ENCODE assay signal across 8 cellular contexts in genomic region chr1:230067441-230067870, GRCh38. TPM values are rescaled to one million over a fixed set of nuclear protein-coding genes. Genes with fewer than 3 reads are reported as not detected.
DNase-seq lines count a peak whose midpoint lies in the region; ATAC-seq, FAIRE-seq and TF ChIP-seq lines count a peak whose summit lies in the region.

No MANE protein-coding gene starts in this region.

- H3K27ac ChIP-seq in GM23248 (peak overlapping the region; percentile 76), K562 (ENCODE audit: extremely low read depth, low read depth, low read length) (peak overlapping the region; percentile 74)

- H3K9me1 ChIP-seq in K562 (ENCODE audit: control insufficient read depth, insufficient read depth, low read length), result no peaks in the 10 kb centered on the region

- no TSS peak for BruUV-seq in K562 (replicated peaks; lab: Mats Ljungman, UMichigan)

- peaks cover 20% of the 10 kb centered on the region; the same call in 1 of the 2 replicates for H3F3A ChIP-seq in GM23248 (ENCODE audit: insufficient read depth)

- TF ChIP-seq EP300 in K562 (IDR thresholded peaks at IDR 0.05; ENCODE audit: low read length), result no peak

- CTCF ChIA-PET in K562 (lab: Yijun Ruan, JAX; ENCODE audit: low intra/inter-chr PET ratio), result no interaction called here

- FAIRE-seq in K562 (lab: Jason Lieb, UNC), result no peak

- no peaks in the 10 kb centered on the region for H3K27me3 ChIP-seq in GM23248 (replicated peaks; ENCODE audit: insufficient read depth)
- no peaks in the 10 kb centered on the region for H3K27me3 ChIP-seq in K562 (ENCODE audit: control insufficient read depth in 2 of 2, insufficient read depth in 2 of 2, low read length in 2 of 2)
- no peaks in the 10 kb centered on the region for H3K27me3 ChIP-seq in skeletal muscle satellite cell (ENCODE audit: control insufficient read depth, insufficient read depth, low read length)

- H3K36me3 ChIP-seq in GM23248 (ENCODE audit: low read depth), result no peaks in the 10 kb centered on the region
- H3K36me3 ChIP-seq in K562 (ENCODE audit: control insufficient read depth, insufficient read depth, low read length), result no peaks in the 10 kb centered on the region
- no peaks in the 10 kb centered on the region for H3K36me3 ChIP-seq in skeletal muscle satellite cell (ENCODE audit: insufficient read depth, low read length)

- TF ChIP-seq CTCF in K562 (IDR thresholded peaks at IDR 0.05 in 2 of 3, conservative IDR thresholded peaks at IDR 0.05 in 1 of 3; ENCODE audit: insufficient read depth in 2 of 3, low read depth in 1 of 3, low read length in 3 of 3), result 0 out of 6 replicates have a peak, but pooled peaks of 1 of the 3 experiments have one; percentile 3

- TF ChIP-seq POLR2A in K562 (conservative IDR thresholded peaks at IDR 0.05), result no peak

- no peaks in the 10 kb centered on the region for H3K9me3 ChIP-seq in GM23248 (ENCODE audit: low read depth)
- H3K9me3 ChIP-seq in K562 (replicated peaks; ENCODE audit: control insufficient read depth, insufficient read depth, low read depth, low read length), result peaks cover 6% of the 10 kb centered on the region
- H3K9me3 ChIP-seq in skeletal muscle satellite cell (replicated peaks; ENCODE audit: low read length), result no peaks in the 10 kb centered on the region

- H3K4me3 ChIP-seq in GM23248 (peak overlapping the region; percentile 97), K562 (peak overlapping the region; percentile 82), skeletal muscle satellite cell (ENCODE audit: low read length) (peak overlapping the region; percentile 98)

- in situ Hi-C loops in GM23248 (cut with MboI), result no loop called here
- in situ Hi-C loops in K562 (cut with MboI), result no loop called here

- peaks cover 24% of the 10 kb centered on the region for H3K4me1 ChIP-seq in GM23248 (ENCODE audit: insufficient read depth)
- peaks cover 24 to 37% of the 10 kb centered on the region in 2 experiments for H3K4me1 ChIP-seq in K562 (replicated peaks in 1 of 2; ENCODE audit: control insufficient read depth in 2 of 2, insufficient read depth in 2 of 2, low read length in 2 of 2)
- peaks cover 19% of the 10 kb centered on the region for H3K4me1 ChIP-seq in skeletal muscle satellite cell (ENCODE audit: control insufficient read depth, insufficient read depth, low read length)

- peak; percentile 24 for ATAC-seq in K562

- H2AFZ ChIP-seq in GM23248 (peak overlapping the region; percentile 66), K562 (ENCODE audit: low read depth, low read length) (peak overlapping the region; percentile 61)

- peaks cover 51% of the 10 kb centered on the region for H3K79me2 ChIP-seq in GM23248 (ENCODE audit: insufficient read depth)
- peaks cover 54% of the 10 kb centered on the region for H3K79me2 ChIP-seq in K562 (ENCODE audit: control insufficient read depth, insufficient read depth, low read length)

- DNase-seq in NCI-H2107 treated with DMSO at 0.1 percent for 48 hours (lab: John Stamatoyannopoulos, UW; ENCODE audit: unreplicated experiment), result peak; percentile 25
- DNase-seq in NCI-H2107 (lab: John Stamatoyannopoulos, UW), result no peak
- peak; percentile 74 for DNase-seq in GM23248
- peak; percentile 36 for DNase-seq in NAMALWA (ENCODE audit: low spot score)
- peak; percentile 52 to 82 (median 70) for DNase-seq in K562 (ENCODE audit: extremely low read depth in 1 of 4, low spot score in 3 of 4)
- peak; percentile 79 for DNase-seq in iPS-NIHi11 (ENCODE audit: low spot score)
- DNase-seq in NCI-H446 (lab: John Stamatoyannopoulos, UW), result no peak

- H4K20me1 ChIP-seq in GM23248 (ENCODE audit: insufficient read depth), result peaks cover 14% of the 10 kb centered on the region; the same call in 1 of the 2 replicates
- H4K20me1 ChIP-seq in K562 (replicated peaks; ENCODE audit: control insufficient read depth, insufficient read depth, low read length), result peaks cover 19% of the 10 kb centered on the region

- no peaks in the 10 kb centered on the region for H3K9me2 ChIP-seq in GM23248 (ENCODE audit: insufficient read depth)

- 0 to 2% methylated on average over 15 to 27 of the region's 41 CpGs for WGBS in GM23248 (ENCODE audit: low coverage in 1 of 2, low lambda C conversion rate in 2 of 2, missing lambda C conversion rate in 2 of 2), 2 experiments
- under 1% methylated on average over 26 of the region's 41 CpGs for WGBS in K562 (ENCODE audit: insufficient coverage, low coverage, missing lambda C conversion rate)

- intact Hi-C loops in K562 (cut with micrococcal nuclease), result loop anchor here (2.0 to 10.0 kb wide), 3 partner anchors 80 to 793 kb away; partner anchors contain the start of gene RAB4A

- no peak for TF ChIP-seq RAD21 in K562 (CRISPR knock-in tag; conservative IDR thresholded peaks at IDR 0.05 in 1 of 2, IDR thresholded peaks at IDR 0.05 in 1 of 2)

- H3K4me2 ChIP-seq in GM23248 (ENCODE audit: unreplicated experiment) (peak overlapping the region; percentile 99), K562 (ENCODE audit: insufficient read depth, low read length) (peak overlapping the region; percentile 77), skeletal muscle satellite cell (ENCODE audit: low read length) (peak overlapping the region; percentile 83)

- POLR2A ChIA-PET in K562 (lab: Yijun Ruan, JAX), result interaction anchor here (0.7 kb wide), 1 partner anchor 12 kb away, joined by 3 read pairs; no protein-coding TSS in a partner anchor

- H3K9ac ChIP-seq in GM23248, result peak overlapping the region; percentile 93
- peak overlapping the region; percentile 77 to 95 for H3K9ac ChIP-seq in K562 (ENCODE audit: insufficient read depth in 1 of 2, low read depth in 2 of 2, low read length in 2 of 2)
- H3K9ac ChIP-seq in skeletal muscle satellite cell (ENCODE audit: low read depth, low read length), result peak overlapping the region; percentile 95

TF ChIP-seq in K562, 482 proteins besides CTCF, POLR2A, EP300 and RAD21 (continues in another document):
- no peak for TF ChIP-seq CBFB (CRISPR knock-in tag; IDR thresholded peaks at IDR 0.05)
- 0 out of 2 replicates have a peak, but pooled peaks have one; percentile 27 for TF ChIP-seq SMARCE1 (IDR thresholded peaks at IDR 0.05)
- TF ChIP-seq HEY1 (CRISPR knock-in tag; IDR thresholded peaks at IDR 0.05; ENCODE audit: borderline replicate concordance), result no peak
- TF ChIP-seq TEAD4 (IDR thresholded peaks at IDR 0.05; ENCODE audit: low read length), result no peak
- TF ChIP-seq TEAD4 (CRISPR knock-in tag; IDR thresholded peaks at IDR 0.05; ENCODE audit: borderline replicate concordance), result no peak
- peak; percentile 58; the same call in 1 of the 2 replicates for TF ChIP-seq ZBTB7A (IDR thresholded peaks at IDR 0.05; ENCODE audit: borderline replicate concordance, control insufficient read depth, low read depth, low read length)
- TF ChIP-seq ZNF764 (CRISPR knock-in tag; IDR thresholded peaks at IDR 0.05; ENCODE audit: low read depth), result no peak
- no peak for TF ChIP-seq RB1 (IDR thresholded peaks at IDR 0.05; ENCODE audit: low read depth)
- no peak for TF ChIP-seq PCBP2 (IDR thresholded peaks at IDR 0.05; ENCODE audit: low read depth, low read length, poor library complexity, severe bottlenecking)
- TF ChIP-seq MYNN (IDR thresholded peaks at IDR 0.05), result no peak
- no peak for TF ChIP-seq MYNN (CRISPR knock-in tag; IDR thresholded peaks at IDR 0.05)
- TF ChIP-seq RAD51 (IDR thresholded peaks at IDR 0.05; ENCODE audit: borderline replicate concordance, low read depth), result no peak
- 0 out of 2 replicates have a peak, but pooled peaks have one; percentile 37 for TF ChIP-seq E2F5 (CRISPR knock-in tag; IDR thresholded peaks at IDR 0.05)
- TF ChIP-seq, protein P1, sequence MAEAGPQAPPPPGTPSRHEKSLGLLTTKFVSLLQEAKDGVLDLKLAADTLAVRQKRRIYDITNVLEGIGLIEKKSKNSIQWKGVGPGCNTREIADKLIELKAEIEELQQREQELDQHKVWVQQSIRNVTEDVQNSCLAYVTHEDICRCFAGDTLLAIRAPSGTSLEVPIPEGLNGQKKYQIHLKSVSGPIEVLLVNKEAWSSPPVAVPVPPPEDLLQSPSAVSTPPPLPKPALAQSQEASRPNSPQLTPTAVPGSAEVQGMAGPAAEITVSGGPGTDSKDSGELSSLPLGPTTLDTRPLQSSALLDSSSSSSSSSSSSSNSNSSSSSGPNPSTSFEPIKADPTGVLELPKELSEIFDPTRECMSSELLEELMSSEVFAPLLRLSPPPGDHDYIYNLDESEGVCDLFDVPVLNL (CRISPR knock-in tag; IDR thresholded peaks at IDR 0.05; ENCODE audit: low read depth), result no peak
- no peak for TF ChIP-seq TSC22D4 (tag; IDR thresholded peaks at IDR 0.05)
- TF ChIP-seq STAT5B (CRISPR knock-in tag; IDR thresholded peaks at IDR 0.05), result no peak

RNA-seq across cellular contexts. Expression of gene GALNT2, which starts 0.4 kb away (rescaled TPM):
- 103 and 111 TPM in 2 replicates for total RNA-seq in GM23248 (2014; rRNA removed; shearing (Covaris generic))
- polyA plus RNA-seq in GM23248 (2016; fragmentation: Nextera tagmentation; extraction: Ambion mirVana) (121 and 124 TPM in 2 replicates), K562 (2011; rRNA removed) (37.2 and 41.8 TPM in 2 replicates), K562 (2014; fragmentation: Illumina TruSeq; extraction: Trizol) (58.5 and 67.9 TPM in 2 replicates), K562 (2014; fragmentation: Nextera tagmentation; extraction: Ambion mirVana) (1 to 10 TPM; 1.6 to 1.8 TPM), K562 (2014; rRNA removed) (66.9 and 67.9 TPM in 2 replicates)
- total RNA-seq in K562 (2011; cell fraction: chromatin; rRNA removed; ENCODE audit: low replicate concordance), result 96.1 and 131 TPM in 2 replicates
- total RNA-seq in K562 (2011; cell fraction: nucleolus; rRNA removed), result 139 and 145 TPM in 2 replicates
- total RNA-seq in K562 (2011; cell fraction: nucleoplasm; rRNA removed), result 159 and 198 TPM in 2 replicates
- total RNA-seq in K562 (2014; rRNA removed) (51.9 and 66.5 TPM in 2 replicates), K562 (2014; rRNA removed; fragmentation: Illumina TruSeq; extraction: Trizol) (33.3 and 34.6 TPM in 2 replicates), K562 (2015; rRNA removed; fragmentation: Illumina TruSeq; extraction: Trizol) (54.6 and 56.7 TPM in 2 replicates), K562 (2021) (98.2 and 106 TPM in 2 replicates)
- 53.2 and 59.2 TPM in 2 replicates for polyA plus RNA-seq in K562 (2011; cell fraction: cytosol; rRNA removed)
- polyA plus RNA-seq in K562 (2011; cell fraction: nucleus; rRNA removed), result 54.3 and 75.7 TPM in 2 replicates
- 75.0 and 88.5 TPM in 2 replicates for polyA plus RNA-seq in K562 (2012)
- polyA minus RNA-seq in K562 (2011; rRNA and poly(A)+ RNA removed), result 34.0 and 50.2 TPM in 2 replicates
- 40.9 and 44.3 TPM in 2 replicates for polyA minus RNA-seq in K562 (2011; cell fraction: cytosol; rRNA and poly(A)+ RNA removed)
- polyA minus RNA-seq in K562 (2011; cell fraction: nucleus; rRNA and poly(A)+ RNA removed), result 25.2 and 30.3 TPM in 2 replicates
- total RNA-seq in skeletal muscle satellite cell (2012; rRNA removed), result 64.9 and 78.3 TPM in 2 replicates

Comparison
In these comparisons a context has a peak if more than half of its experiments do, and no peak if none do; other contexts are left out.
1. DNase-seq: peak in NCI-H2107 treated with DMSO at 0.1 percent for 48 hours (single experiment), GM23248 (single experiment), NAMALWA (single experiment), K562 (4 of 4) and iPS-NIHi11 (single experiment); none in NCI-H2107 (single experiment) and NCI-H446 (0 of 2).
2. Peak in every context shown above with its lines, with median percentiles within 50 percentile points of each other: H3K4me2 ChIP-seq, H3K4me3 ChIP-seq and H3K9ac ChIP-seq.